Comparison of ENCODE assay signal across 17 cellular contexts in the genomic region with DNA sequence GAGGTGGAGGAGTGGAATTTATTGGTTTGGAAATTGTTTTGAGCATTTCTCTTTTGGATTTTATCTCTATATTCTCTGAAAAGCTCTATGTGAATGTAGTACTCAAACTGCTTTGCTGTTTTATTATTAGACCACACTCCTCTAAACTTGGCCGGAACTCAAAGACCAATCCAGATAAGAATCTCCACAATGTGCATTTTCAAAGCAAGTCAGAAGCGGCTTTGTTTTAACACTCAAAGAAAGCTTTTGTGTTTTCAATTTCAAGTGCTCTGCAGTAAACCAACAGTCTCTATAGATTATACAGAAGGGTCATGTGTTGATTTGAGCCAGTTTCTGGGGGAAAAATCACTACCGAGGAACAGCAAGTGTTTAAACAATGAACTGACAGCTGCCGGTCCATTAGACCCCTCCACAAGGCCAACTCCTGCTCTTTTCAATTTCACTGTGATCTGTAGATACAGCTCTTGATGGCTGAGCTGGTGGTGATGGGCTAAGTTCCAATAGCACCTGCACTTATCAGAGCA.
DNase-seq lines count a peak whose midpoint lies in the region; ATAC-seq lines count a peak whose summit lies in the region.
"Had no signal": no experiment of that assay in that cellular context is flagged by ENCODE, and none has a peak within 500 bp of the region (broad histone marks: within the 10 kb centered on the region; RNA-seq: fewer than 3 reads in every experiment).

No MANE protein-coding gene starts in this region.

- DNase-seq in SHP77 treated with DMSO at 0.1 percent for 48 hours (lab: John Stamatoyannopoulos, UW) (peak; percentile 8), SHP77 (lab: John Stamatoyannopoulos, UW) (no peak), NCI-H774 (lab: John Stamatoyannopoulos, UW) (peak; percentile 25), globus pallidus (ENCODE audit: low spot score) (peak; percentile 40), superior temporal gyrus (ENCODE audit: extremely low spot score) (peak; percentile 43), NCI-H82 (lab: John Stamatoyannopoulos, UW) (no peak), NCI-H1048 (lab: John Stamatoyannopoulos, UW) (no peak)
- DNase-seq: activated CD4-positive, alpha-beta memory T cell treated with anti-CD3 and anti-CD28 coated beads, Interleukin-2, amount 10 ng/mL, durations not matched to agents 7 days and 5 days; activated gamma-delta T cell; Caco-2; caudate nucleus; NCI-H2171; stimulated activated CD4-positive, alpha-beta T cell treated with anti-CD3 and anti-CD28 coated beads, Interleukin-15, amount 100 ng/mL, for 24 hours; tibial artery had no signal

- ATAC-seq in GM19463 (IDR thresholded peaks at IDR 0.05; ENCODE audit: unreplicated experiment), result no peak
- ATAC-seq: A549, K562 had no signal

Comparison
In these comparisons a context has a peak if more than half of its experiments do, and no peak if none do; other contexts are left out.
1. DNase-seq: peak in SHP77 treated with DMSO at 0.1 percent for 48 hours (single experiment), NCI-H774 (single experiment), globus pallidus (single experiment) and superior temporal gyrus (single experiment); none in SHP77 (0 of 2), NCI-H82 (single experiment) and NCI-H1048 (single experiment).